8 cellular contexts compared by ENCODE assay signal in the genomic region with DNA sequence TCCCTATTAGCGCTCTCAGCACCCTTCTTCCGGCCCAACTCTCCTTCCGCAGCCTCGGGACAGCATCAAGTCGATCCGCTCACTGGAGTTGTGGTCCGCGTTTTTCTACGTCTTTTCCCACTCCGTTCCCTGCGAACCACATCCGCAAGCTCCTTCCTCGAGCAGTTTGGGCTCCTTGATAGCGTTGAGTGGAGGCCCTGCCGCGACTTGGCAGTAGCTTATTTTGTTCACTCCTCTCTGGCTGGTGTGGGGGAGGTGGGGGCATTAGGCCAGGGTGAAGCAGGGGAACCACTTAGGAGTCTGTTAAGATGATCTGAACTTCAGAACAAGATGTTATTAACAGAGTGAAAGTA. TPM values are rescaled to one million over a fixed set of nuclear protein-coding genes. Genes with fewer than 3 reads are reported as not detected.
DNase-seq lines count a peak whose midpoint lies in the region; ATAC-seq lines count a peak whose summit lies in the region.
"Not testable (repeated sequence)": the region's sequence is repeated elsewhere in the genome, so short reads cannot be mapped to it uniquely, and the experiment has no call there.

No MANE protein-coding gene starts in this region.

- not testable (repeated sequence) for H3K4me3 Mint-ChIP-seq in activated CD4-positive, alpha-beta T cell treated with anti-CD3 and anti-CD28 coated beads for 36 hours; naive B cell

- H3K9me3 Mint-ChIP-seq in activated CD4-positive, alpha-beta T cell treated with anti-CD3 and anti-CD28 coated beads for 36 hours (ENCODE audit: low read depth); naive B cell: not testable (repeated sequence)

- H3K36me3 Mint-ChIP-seq in activated CD4-positive, alpha-beta T cell treated with anti-CD3 and anti-CD28 coated beads for 36 hours (ENCODE audit: low read depth); naive B cell: not testable (repeated sequence)

- H3K4me3 ChIP-seq in aorta (ENCODE audit: low read length in 2 of 2) = not testable (repeated sequence)

- H3K4me1 Mint-ChIP-seq in activated CD4-positive, alpha-beta T cell treated with anti-CD3 and anti-CD28 coated beads for 36 hours; naive B cell: not testable (repeated sequence)

- not testable (repeated sequence) for DNase-seq in activated CD4-positive, alpha-beta T cell treated with anti-CD3 and anti-CD28 coated beads for 36 hours; Right ventricle myocardium inferior (ENCODE audit: missing footprints); naive B cell; aorta

- H3K36me3 ChIP-seq in aorta (ENCODE audit: control insufficient read depth in 1 of 2, insufficient read depth in 2 of 2, low read length in 1 of 2) = not testable (repeated sequence)

- CTCF ChIA-PET in activated CD4-positive, alpha-beta T cell treated with anti-CD3 and anti-CD28 coated beads for 36 hours (lab: Charles Lee) = not testable (repeated sequence)

- H3K9me3 ChIP-seq in aorta (ENCODE audit: control insufficient read depth, low read length) = not testable (repeated sequence)

- POLR2A ChIA-PET in activated CD4-positive, alpha-beta T cell treated with anti-CD3 and anti-CD28 coated beads for 36 hours (lab: Charles Lee) = not testable (repeated sequence)

- H3K27ac ChIP-seq in aorta (ENCODE audit: low read depth in 1 of 2, low read length in 2 of 2) = not testable (repeated sequence)

- H3K27ac Mint-ChIP-seq in activated CD4-positive, alpha-beta T cell treated with anti-CD3 and anti-CD28 coated beads for 36 hours; naive B cell: not testable (repeated sequence)

- peak; percentile 27 for ATAC-seq in GM18861 (IDR thresholded peaks at IDR 0.05; ENCODE audit: unreplicated experiment)
- peak; percentile 39 for ATAC-seq in GM19467 (IDR thresholded peaks at IDR 0.05; ENCODE audit: unreplicated experiment)
- ATAC-seq in HG02885 (IDR thresholded peaks at IDR 0.05; ENCODE audit: poor library complexity, unreplicated experiment) = peak; percentile 23
- ATAC-seq in HG03460 (IDR thresholded peaks at IDR 0.05; ENCODE audit: unreplicated experiment) = peak; percentile 35
- ATAC-seq in activated CD4-positive, alpha-beta T cell treated with anti-CD3 and anti-CD28 coated beads for 36 hours = peak; percentile 50
- peak; percentile 32 for ATAC-seq in Right ventricle myocardium inferior
- peak; percentile 43 to 48 for ATAC-seq in naive B cell (ENCODE audit: low read depth in 2 of 2)
- ATAC-seq in aorta (ENCODE audit: low FRiP score) = peak; percentile 48

- not testable (repeated sequence) for H3K27me3 ChIP-seq in aorta (ENCODE audit: control insufficient read depth in 1 of 2, insufficient read depth in 2 of 2, low read length in 1 of 2)

- H3K4me1 ChIP-seq in aorta (ENCODE audit: control insufficient read depth in 1 of 2, insufficient read depth in 2 of 2, low read length in 2 of 2) = not testable (repeated sequence)

- intact Hi-C loops in activated CD4-positive, alpha-beta T cell treated with anti-CD3 and anti-CD28 coated beads for 36 hours (cut with DNase I, micrococcal nuclease); Right ventricle myocardium inferior (cut with DNase I); aorta (cut with DNase I): not testable (repeated sequence)

- no CpG with 5 or more reads among the region's 16 CpGs for WGBS in aorta, 2 donors

- not testable (repeated sequence) for H3K27me3 Mint-ChIP-seq in activated CD4-positive, alpha-beta T cell treated with anti-CD3 and anti-CD28 coated beads for 36 hours; naive B cell

RNA-seq across cellular contexts. Expression of a gene that starts 0.3 kb away (rescaled TPM):
- 100 to 1,000 TPM in 1 of 2 experiments, 10 to 100 TPM in 1; 93.2 to 167 TPM for total RNA-seq in activated CD4-positive, alpha-beta T cell treated with anti-CD3 and anti-CD28 coated beads for 36 hours
- total RNA-seq in Right ventricle myocardium inferior (24.4 TPM), aorta (10 to 100 TPM; 47.9 to 48.5 TPM)
- polyA plus RNA-seq in naive B cell (ENCODE audit: low read depth in 6 of 6) (10 to 100 TPM; 32.3 to 83.2 (median 53.7) TPM), aorta (10 to 100 TPM; 11.2 to 22.0 TPM)

RNA-seq across cellular contexts. Expression of a gene that starts 24.7 kb away (rescaled TPM):
- total RNA-seq in activated CD4-positive, alpha-beta T cell treated with anti-CD3 and anti-CD28 coated beads for 36 hours = 10 to 100 TPM; 10.3 to 13.8 TPM
- total RNA-seq in Right ventricle myocardium inferior = 34.9 TPM
- 10 to 100 TPM; 40.3 to 67.4 (median 54.7) TPM for polyA plus RNA-seq in naive B cell (ENCODE audit: low read depth in 6 of 6)
- total RNA-seq in aorta = 10 to 100 TPM; 28.7 to 29.6 TPM
- 10 to 100 TPM; 43.6 to 68.2 TPM for polyA plus RNA-seq in aorta
